In genomic region chr9:128225770-128226753, GRCh38 we compare ENCODE assay signal across 30 cellular contexts. TPM values are rescaled to one million over a fixed set of nuclear protein-coding genes. Genes with fewer than 3 reads are reported as not detected.
A peak's percentile ranks its signal among the peaks of the same experiment; 100 is the strongest.
DNase-seq lines count a peak whose midpoint lies in the region; ATAC-seq, FAIRE-seq and TF ChIP-seq lines count a peak whose summit lies in the region.
"Had no signal": no experiment of that assay in that cellular context is flagged by ENCODE, and none has a peak within 500 bp of the region (broad histone marks: within the 10 kb centered on the region; RNA-seq: fewer than 3 reads in every experiment).

No MANE protein-coding gene starts in this region.

- FAIRE-seq in D721Med (lab: Jason Lieb, UNC): no peak
- FAIRE-seq: A549, GM12878, HTR-8/SVneo had no signal

- WGBS in right cardiac atrium: 81% methylated on average over 24 of the region's 24 CpGs

- H3K4me3 ChIP-seq in right cardiac atrium (ENCODE audit: low read length): no peak overlapping the region
- H3K4me3 ChIP-seq: A549, coronary artery, GM12878, MG63, Peyer's patch, skin epidermis had no signal

- no peak overlapping the region for H3K27ac ChIP-seq in right cardiac atrium (ENCODE audit: low read length)
- H3K27ac ChIP-seq: A549, coronary artery, epithelial cell of prostate, KMS-11, Peyer's patch, skin epidermis had no signal

- ATAC-seq in Right ventricle myocardium inferior: peak; percentile 19
- ATAC-seq in right cardiac atrium: no peak
- peak; percentile 20 for ATAC-seq in esophagus mucosa
- no peak for ATAC-seq in activated naive CD4-positive, alpha-beta T cell treated with anti-CD3 and anti-CD28 coated beads, Interleukin-2, amount 50 U/mL, for 72 hours
- ATAC-seq: activated CD4-positive, CD25-positive, alpha-beta regulatory T cell treated with anti-CD3 and anti-CD28 coated beads, Interleukin-2, amount 50 U/mL, for 24 hours; activated CD8-positive, alpha-beta memory T cell treated with anti-CD3 and anti-CD28 coated beads, Interleukin-2, amount 10 ng/mL, durations not matched to agents 7 days and 5 days; activated naive CD8-positive, alpha-beta T cell treated with anti-CD3 and anti-CD28 coated beads, Interleukin-2, amount 50 U/mL, for 24 hours; activated T-cell treated with anti-CD3 and anti-CD28 coated beads, Interleukin-2, amount 50 U/mL, for 72 hours; GM12878; left lobe of liver; stimulated activated memory B cell treated with anti-CD40 and anti-IgM and Interleukin-4, amounts not matched to agents 10 μg/mL and 1 μg/mL and 100 μg/mL, for 72 hours; T-helper 17 cell had no signal

- intact Hi-C loops in Right ventricle myocardium inferior (cut with DNase I) (no loop called here), right cardiac atrium (cut with DNase I) (no loop called here)

- no peak for TF ChIP-seq CTCF in D721Med (IDR thresholded peaks at IDR 0.05; ENCODE audit: insufficient read depth, missing control alignments)

- DNase-seq in Right ventricle myocardium inferior (ENCODE audit: missing footprints) (no peak), right cardiac atrium (no peak), NOMO-1 treated with dmso at 0.1 percent for 144 hours (lab: John Stamatoyannopoulos, UW; ENCODE audit: unreplicated experiment) (peak; percentile 37), dermis blood vessel endothelial cell (no peak), D721Med (ENCODE audit: insufficient read length, low spot score) (no peak), NCI-H187 treated with DMSO at 0.1 percent for 48 hours (lab: John Stamatoyannopoulos, UW) (no peak)
- DNase-seq in activated naive CD4-positive, alpha-beta T cell treated with anti-CD3 and anti-CD28 coated beads, Interleukin-2, amount 50 U/mL, for 72 hours (ENCODE audit: low spot score in 2 of 2): no peak
- DNase-seq: activated CD4-positive, alpha-beta T cell treated with anti-CD3 and anti-CD28 coated beads, Interleukin-2, amount 50 U/mL, for 4 hours; activated CD8-positive, alpha-beta memory T cell treated with anti-CD3 and anti-CD28 coated beads, Interleukin-2, amount 10 ng/mL, durations not matched to agents 7 days and 5 days; activated naive CD8-positive, alpha-beta T cell treated with anti-CD3 and anti-CD28 coated beads, Interleukin-2, amount 50 U/mL, for 24 hours; activated T-cell treated with anti-CD3 and anti-CD28 coated beads, Interleukin-2, amount 50 U/mL, for 72 hours; CD4-positive, alpha-beta memory T cell; effector memory CD4-positive, alpha-beta T cell; MG63; NCI-H1436 treated with DMSO at 0.1 percent for 48 hours; NCI-H510A; T-helper 17 cell had no signal

- H3K9me3 Mint-ChIP-seq in activated naive CD4-positive, alpha-beta T cell treated with anti-CD3 and anti-CD28 coated beads, Interleukin-2, amount 50 U/mL, for 72 hours: no peaks in the 10 kb centered on the region
- H3K9me3 Mint-ChIP-seq: activated naive CD8-positive, alpha-beta T cell treated with anti-CD3 and anti-CD28 coated beads, Interleukin-2, amount 50 U/mL, for 24 hours; activated T-cell treated with anti-CD3 and anti-CD28 coated beads, Interleukin-2, amount 50 U/mL, for 72 hours; CD4-positive, alpha-beta memory T cell; nephron; stimulated activated memory B cell treated with anti-CD40 and anti-IgM and Interleukin-4, amounts not matched to agents 10 μg/mL and 1 μg/mL and 100 μg/mL, for 72 hours had no signal

- no peak overlapping the region for H3K27ac Mint-ChIP-seq in activated naive CD4-positive, alpha-beta T cell treated with anti-CD3 and anti-CD28 coated beads, Interleukin-2, amount 50 U/mL, for 72 hours
- H3K27ac Mint-ChIP-seq: activated CD8-positive, alpha-beta memory T cell treated with anti-CD3 and anti-CD28 coated beads, Interleukin-2, amount 10 ng/mL, durations not matched to agents 7 days and 5 days; activated naive CD8-positive, alpha-beta T cell treated with anti-CD3 and anti-CD28 coated beads, Interleukin-2, amount 50 U/mL, for 24 hours; activated T-cell treated with anti-CD3 and anti-CD28 coated beads, Interleukin-2, amount 50 U/mL, for 72 hours; CD4-positive, alpha-beta memory T cell; nephron; stimulated activated memory B cell treated with anti-CD40 and anti-IgM and Interleukin-4, amounts not matched to agents 10 μg/mL and 1 μg/mL and 100 μg/mL, for 72 hours; T-helper 17 cell had no signal

- H3K36me3 Mint-ChIP-seq in activated naive CD4-positive, alpha-beta T cell treated with anti-CD3 and anti-CD28 coated beads, Interleukin-2, amount 50 U/mL, for 72 hours: no peaks in the 10 kb centered on the region
- H3K36me3 Mint-ChIP-seq: activated CD8-positive, alpha-beta memory T cell treated with anti-CD3 and anti-CD28 coated beads, Interleukin-2, amount 10 ng/mL, durations not matched to agents 7 days and 5 days; CD4-positive, alpha-beta memory T cell; stimulated activated memory B cell treated with anti-CD40 and anti-IgM and Interleukin-4, amounts not matched to agents 10 μg/mL and 1 μg/mL and 100 μg/mL, for 72 hours had no signal

- no peaks in the 10 kb centered on the region for H3K27me3 ChIP-seq in right cardiac atrium (ENCODE audit: control insufficient read depth, insufficient read depth)
- H3K27me3 ChIP-seq: MG63, Peyer's patch had no signal

- no peaks in the 10 kb centered on the region for H3K9me3 ChIP-seq in right cardiac atrium (ENCODE audit: control insufficient read depth, low read length)
- H3K9me3 ChIP-seq: A549, MG63, Peyer's patch had no signal

- no peaks in the 10 kb centered on the region for H3K4me1 ChIP-seq in right cardiac atrium (ENCODE audit: control insufficient read depth, insufficient read depth, low read length)
- H3K4me1 ChIP-seq: A549, Peyer's patch had no signal

RNA-seq across cellular contexts. Expression of gene DNM1, which starts 22.9 kb away (rescaled TPM):
- total RNA-seq in Right ventricle myocardium inferior: 6.1 TPM
- total RNA-seq in right cardiac atrium: 1 to 10 TPM; 4.4 to 7.4 (median 5.8) TPM
- 6.0 TPM for polyA plus RNA-seq in right cardiac atrium
- 2.2 TPM for total RNA-seq in esophagus mucosa
- 0.17 and 0.33 TPM in 2 replicates for total RNA-seq in dermis blood vessel endothelial cell
- total RNA-seq in activated naive CD4-positive, alpha-beta T cell treated with anti-CD3 and anti-CD28 coated beads, Interleukin-2, amount 50 U/mL, for 72 hours: 1 to 10 TPM; 1.6 to 5.1 TPM
- polyA plus RNA-seq: CD4-positive, alpha-beta memory T cell had no signal

RNA-seq across cellular contexts. Expression of gene CIZ1, which starts 34.7 kb away (rescaled TPM):
- 69.3 TPM for total RNA-seq in Right ventricle myocardium inferior
- total RNA-seq in right cardiac atrium: 10 to 100 TPM; 75.9 to 81.5 (median 81.0) TPM
- polyA plus RNA-seq in right cardiac atrium: 39.0 TPM
- total RNA-seq in esophagus mucosa: 85.2 TPM
- total RNA-seq in dermis blood vessel endothelial cell: 16.7 and 37.9 TPM in 2 replicates
- total RNA-seq in activated naive CD4-positive, alpha-beta T cell treated with anti-CD3 and anti-CD28 coated beads, Interleukin-2, amount 50 U/mL, for 72 hours: 100 to 1,000 TPM in 1 of 2 donors, 10 to 100 TPM in 1; 60.1 to 111 TPM

RNA-seq across cellular contexts. Expression of gene GOLGA2, which starts 49.7 kb away (rescaled TPM):
- total RNA-seq in Right ventricle myocardium inferior (76.4 TPM), right cardiac atrium (100 to 1,000 TPM in 2 of 4 donors, 10 to 100 TPM in 2; 85.6 to 124 (median 101) TPM), esophagus mucosa (68.3 TPM), dermis blood vessel endothelial cell (68.6 and 76.2 TPM in 2 replicates)
- 84.2 TPM for polyA plus RNA-seq in right cardiac atrium
- total RNA-seq in activated naive CD4-positive, alpha-beta T cell treated with anti-CD3 and anti-CD28 coated beads, Interleukin-2, amount 50 U/mL, for 72 hours: 10 to 100 TPM; 46.2 to 54.3 TPM

RNA-seq across cellular contexts. Expression of gene SWI5, which starts 50.0 kb away (rescaled TPM):
- total RNA-seq in Right ventricle myocardium inferior: 14.9 TPM
- total RNA-seq in right cardiac atrium: 10 to 100 TPM; 18.7 to 22.3 (median 20.5) TPM
- polyA plus RNA-seq in right cardiac atrium: 33.7 TPM
- 24.8 TPM for total RNA-seq in esophagus mucosa
- 26.9 and 29.1 TPM in 2 replicates for total RNA-seq in dermis blood vessel endothelial cell
- total RNA-seq in activated naive CD4-positive, alpha-beta T cell treated with anti-CD3 and anti-CD28 coated beads, Interleukin-2, amount 50 U/mL, for 72 hours: 10 to 100 TPM; 15.6 to 16.9 TPM

Comparison
In these comparisons a context has a peak if more than half of its experiments do, and no peak if none do; other contexts are left out.
1. ATAC-seq: peak in Right ventricle myocardium inferior (single experiment) and esophagus mucosa (single experiment); none in right cardiac atrium (0 of 2) and activated naive CD4-positive, alpha-beta T cell treated with anti-CD3 and anti-CD28 coated beads, Interleukin-2, amount 50 U/mL, for 72 hours (0 of 2).